7 cellular contexts compared by ENCODE assay signal in the genomic region with DNA sequence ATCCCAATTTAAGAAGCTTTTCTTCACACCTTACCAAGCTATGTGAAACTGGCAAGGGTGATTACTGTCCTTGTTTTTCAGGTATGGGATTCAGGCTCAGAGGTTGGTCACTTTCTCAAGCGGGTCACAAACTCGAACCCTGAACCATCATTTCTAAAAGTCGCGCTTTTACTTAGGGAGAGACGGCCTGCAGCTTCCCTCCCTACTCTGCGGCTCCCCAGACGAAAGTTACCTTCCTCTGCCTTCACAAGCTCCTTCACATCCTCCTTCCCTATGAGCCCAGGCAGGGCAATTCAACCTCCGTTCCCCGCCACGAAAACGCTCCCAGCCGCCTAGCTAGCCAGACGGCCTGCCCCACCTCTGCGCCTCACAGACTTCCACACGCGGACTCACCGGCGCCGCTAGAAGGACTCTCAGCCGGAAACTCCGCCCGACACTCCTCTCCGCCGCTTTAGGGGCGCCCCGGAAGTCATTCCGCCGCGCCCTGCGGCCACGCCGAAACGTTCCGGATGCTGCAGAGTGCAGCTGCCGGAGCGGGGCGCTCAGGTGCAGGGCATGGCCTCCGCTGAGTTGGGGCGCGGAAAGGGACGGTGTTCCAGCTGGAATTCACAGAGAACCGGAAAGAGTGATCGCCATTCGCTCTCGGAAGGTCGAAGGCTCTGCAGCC. TPM values are rescaled to one million over a fixed set of nuclear protein-coding genes. Genes with fewer than 3 reads are reported as not detected.
DNase-seq lines count a peak whose midpoint lies in the region; ATAC-seq, FAIRE-seq and TF ChIP-seq lines count a peak whose summit lies in the region.
"Not testable (repeated sequence)": the region's sequence is repeated elsewhere in the genome, so short reads cannot be mapped to it uniquely, and the experiment has no call there.

A gene (minus strand): TSS at position 415 of the 667 bp plus-strand sequence. CDS start 4,913 bp downstream, outside the sequence.

- TF ChIP-seq CTCF in RWPE2 (IDR thresholded peaks at IDR 0.05; ENCODE audit: poor library complexity, severe bottlenecking); K562 (IDR thresholded peaks at IDR 0.05 in 2 of 3, conservative IDR thresholded peaks at IDR 0.05 in 1 of 3; ENCODE audit: insufficient read depth in 2 of 3, low read depth in 1 of 3, low read length in 3 of 3): not testable (repeated sequence)

- H3K4me3 ChIP-seq in GM23248; RWPE2 (ENCODE audit: severe bottlenecking); K562: not testable (repeated sequence)

- not testable (repeated sequence) for DNase-seq in GM23248; RWPE2 (ENCODE audit: low spot score); K562 (ENCODE audit: extremely low read depth in 1 of 4, low spot score in 3 of 4); left ventricle myocardium superior; posterior vena cava (ENCODE audit: low spot score)

- H3K9me1 ChIP-seq in K562 (ENCODE audit: control insufficient read depth, insufficient read depth, low read length): not testable (repeated sequence)

- TF ChIP-seq POLR2A in K562 (conservative IDR thresholded peaks at IDR 0.05): not testable (repeated sequence)

- not testable (repeated sequence) for H3K27ac ChIP-seq in GM23248; RWPE2 (ENCODE audit: poor library complexity, severe bottlenecking); K562 (ENCODE audit: extremely low read depth, low read depth, low read length)

- CTCF ChIA-PET in K562 (lab: Yijun Ruan, JAX; ENCODE audit: low intra/inter-chr PET ratio): not testable (repeated sequence)

- H3K27me3 ChIP-seq in GM23248 (replicated peaks; ENCODE audit: insufficient read depth); RWPE2 (ENCODE audit: insufficient read depth, poor library complexity, severe bottlenecking); K562 (ENCODE audit: control insufficient read depth in 2 of 2, insufficient read depth in 2 of 2, low read length in 2 of 2): not testable (repeated sequence)

- not testable (repeated sequence) for H3K79me2 ChIP-seq in GM23248 (ENCODE audit: insufficient read depth); K562 (ENCODE audit: control insufficient read depth, insufficient read depth, low read length)

- no CpG with 5 or more reads among the region's 46 CpGs for WGBS in GM23248 (ENCODE audit: low coverage in 1 of 2, low lambda C conversion rate in 2 of 2, missing lambda C conversion rate in 2 of 2), 2 experiments
- WGBS in K562 (ENCODE audit: insufficient coverage, low coverage, missing lambda C conversion rate): no CpG with 5 or more reads among the region's 46 CpGs

- POLR2A ChIA-PET in K562 (lab: Yijun Ruan, JAX): not testable (repeated sequence)

- not testable (repeated sequence) for H3K4me1 ChIP-seq in GM23248 (ENCODE audit: insufficient read depth); RWPE2 (ENCODE audit: insufficient read depth, poor library complexity, severe bottlenecking); K562 (replicated peaks in 1 of 2; ENCODE audit: control insufficient read depth in 2 of 2, insufficient read depth in 2 of 2, low read length in 2 of 2)

- H3K9me3 ChIP-seq in GM23248 (ENCODE audit: low read depth); RWPE2 (ENCODE audit: severe bottlenecking); K562 (replicated peaks; ENCODE audit: control insufficient read depth, insufficient read depth, low read depth, low read length): not testable (repeated sequence)

- BruUV-seq in K562 (replicated peaks; lab: Mats Ljungman, UMichigan): not testable (repeated sequence)

- H3K36me3 ChIP-seq in GM23248 (ENCODE audit: low read depth); RWPE2 (ENCODE audit: low read depth); K562 (ENCODE audit: control insufficient read depth, insufficient read depth, low read length): not testable (repeated sequence)

- H3K9ac ChIP-seq in GM23248; K562 (ENCODE audit: insufficient read depth in 1 of 2, low read depth in 2 of 2, low read length in 2 of 2): not testable (repeated sequence)

- not testable (repeated sequence) for TF ChIP-seq RAD21 in K562 (CRISPR knock-in tag; conservative IDR thresholded peaks at IDR 0.05 in 1 of 2, IDR thresholded peaks at IDR 0.05 in 1 of 2)

- TF ChIP-seq EP300 in K562 (IDR thresholded peaks at IDR 0.05; ENCODE audit: low read length): not testable (repeated sequence)

- intact Hi-C loops in K562 (cut with micrococcal nuclease); left ventricle myocardium superior (cut with micrococcal nuclease); posterior vena cava (cut with DNase I): not testable (repeated sequence)

- not testable (repeated sequence) for H3K9me2 ChIP-seq in GM23248 (ENCODE audit: insufficient read depth)

- ATAC-seq in GM18907 (IDR thresholded peaks at IDR 0.05; ENCODE audit: unreplicated experiment): peak; percentile 96
- ATAC-seq in HG03108 (IDR thresholded peaks at IDR 0.05; ENCODE audit: unreplicated experiment): peak; percentile 97
- ATAC-seq in RWPE2 (ENCODE audit: low read depth): peak; percentile 99
- peak; percentile 99 for ATAC-seq in K562
- ATAC-seq in left ventricle myocardium superior: peak; percentile 99

- H4K20me1 ChIP-seq in GM23248 (ENCODE audit: insufficient read depth); K562 (replicated peaks; ENCODE audit: control insufficient read depth, insufficient read depth, low read length): not testable (repeated sequence)

- in situ Hi-C loops in GM23248 (cut with MboI); K562 (cut with MboI): not testable (repeated sequence)

- not testable (repeated sequence) for H3K4me2 ChIP-seq in GM23248 (ENCODE audit: unreplicated experiment); K562 (ENCODE audit: insufficient read depth, low read length)

- not testable (repeated sequence) for H2AFZ ChIP-seq in GM23248; K562 (ENCODE audit: low read depth, low read length)

- not testable (repeated sequence) for H3F3A ChIP-seq in GM23248 (ENCODE audit: insufficient read depth)

- not testable (repeated sequence) for FAIRE-seq in K562 (lab: Jason Lieb, UNC)

RNA-seq across cellular contexts. Expression of the gene that starts here (rescaled TPM):
- total RNA-seq in GM23248 (2014; rRNA removed; shearing (Covaris generic)): 20.0 and 23.4 TPM in 2 replicates
- polyA plus RNA-seq in GM23248 (2016; fragmentation: Nextera tagmentation; extraction: Ambion mirVana) (20.7 and 22.0 TPM in 2 replicates), K562 (2011; rRNA removed) (35.4 and 46.9 TPM in 2 replicates), K562 (2014; fragmentation: Illumina TruSeq; extraction: Trizol) (66.3 and 70.6 TPM in 2 replicates), K562 (2014; fragmentation: Nextera tagmentation; extraction: Ambion mirVana) (100 to 1,000 TPM; 133 to 171 TPM), K562 (2014; rRNA removed) (88.3 and 99.4 TPM in 2 replicates)
- total RNA-seq in K562 (2011; cell fraction: chromatin; rRNA removed; ENCODE audit: low replicate concordance): 54.9 and 166 TPM in 2 replicates
- 31.2 and 45.1 TPM in 2 replicates for total RNA-seq in K562 (2011; cell fraction: nucleolus; rRNA removed)
- total RNA-seq in K562 (2011; cell fraction: nucleoplasm; rRNA removed): 83.7 and 145 TPM in 2 replicates
- total RNA-seq in K562 (2014; rRNA removed) (42.7 and 71.3 TPM in 2 replicates), K562 (2014; rRNA removed; fragmentation: Illumina TruSeq; extraction: Trizol) (91.9 and 94.7 TPM in 2 replicates), K562 (2015; rRNA removed; fragmentation: Illumina TruSeq; extraction: Trizol) (89.7 and 104 TPM in 2 replicates), K562 (2021) (51.8 and 54.0 TPM in 2 replicates), left ventricle myocardium superior (11.7 TPM), posterior vena cava (10 to 100 TPM; 20.7 to 23.5 TPM)
- polyA plus RNA-seq in K562 (2011; cell fraction: cytosol; rRNA removed): 8.0 and 11.5 TPM in 2 replicates
- polyA plus RNA-seq in K562 (2011; cell fraction: nucleus; rRNA removed): 19.1 and 19.5 TPM in 2 replicates
- polyA plus RNA-seq in K562 (2012): 25.3 and 58.6 TPM in 2 replicates
- polyA minus RNA-seq in K562 (2011; rRNA and poly(A)+ RNA removed): 43.9 and 49.5 TPM in 2 replicates
- 6.9 and 12.9 TPM in 2 replicates for polyA minus RNA-seq in K562 (2011; cell fraction: cytosol; rRNA and poly(A)+ RNA removed)
- polyA minus RNA-seq in K562 (2011; cell fraction: nucleus; rRNA and poly(A)+ RNA removed): 41.6 and 69.3 TPM in 2 replicates
